7 cellular contexts compared by ENCODE assay signal in the genomic region with DNA sequence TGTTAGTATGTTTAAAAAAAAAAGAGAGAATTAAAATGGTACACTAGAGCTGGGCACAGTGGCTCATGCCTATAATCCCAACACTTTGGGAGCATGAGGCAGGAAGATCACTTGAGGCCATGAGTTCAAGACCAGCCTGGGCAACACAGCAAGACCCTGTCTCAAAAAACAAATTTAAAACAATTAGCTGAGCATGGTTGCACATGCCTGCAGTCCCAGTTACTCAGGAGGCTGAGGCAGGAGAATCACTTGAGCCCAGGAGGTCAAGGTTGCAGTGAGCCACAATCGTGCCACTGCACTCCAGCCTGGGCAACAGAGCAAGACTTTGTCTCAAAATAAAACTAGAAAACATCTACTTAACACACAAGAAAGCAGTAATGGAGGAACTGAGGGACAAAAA. TPM values are rescaled to one million over a fixed set of nuclear protein-coding genes. Genes with fewer than 3 reads are reported as not detected.
A peak's percentile ranks its signal among the peaks of the same experiment; 100 is the strongest.
DNase-seq lines count a peak whose midpoint lies in the region; ATAC-seq and TF ChIP-seq lines count a peak whose summit lies in the region.
"Not testable (repeated sequence)": the region's sequence is repeated elsewhere in the genome, so short reads cannot be mapped to it uniquely, and the experiment has no call there.

No MANE protein-coding gene starts in this region.

- H3K4me3 Mint-ChIP-seq in CD14-positive monocyte; WTC11; activated CD8-positive, alpha-beta T cell treated with anti-CD3 and anti-CD28 coated beads, Interleukin-2, amount 10 ng/mL, durations not matched to agents 7 days and 5 days; activated naive CD4-positive, alpha-beta T cell treated with anti-CD3 and anti-CD28 coated beads, Interleukin-2, amount 50 U/mL, for 24 hours; stimulated activated naive CD8-positive, alpha-beta T cell treated with anti-CD3 and anti-CD28 coated beads, Interleukin-15, Interleukin-2, amounts not matched to agents 100 ng/mL and 50 ng/mL, for 24 hours: not testable (repeated sequence)

- ATAC-seq in WTC11; activated CD8-positive, alpha-beta T cell treated with anti-CD3 and anti-CD28 coated beads, Interleukin-2, amount 10 ng/mL, durations not matched to agents 7 days and 5 days; left lobe of liver: not testable (repeated sequence)

- DNase-seq in CD14-positive monocyte (ENCODE audit: low spot score); WTC11 (ENCODE audit: low spot score); activated CD8-positive, alpha-beta T cell treated with anti-CD3 and anti-CD28 coated beads, Interleukin-2, amount 10 ng/mL, durations not matched to agents 7 days and 5 days: not testable (repeated sequence)
- DNase-seq in left lobe of liver (ENCODE audit: low spot score) = peak; percentile 23

- H3K27ac ChIP-seq in HEK293 (ENCODE audit: extremely low read depth, low read depth, low read length) = not testable (repeated sequence)

- not testable (repeated sequence) for H3K4me1 ChIP-seq in HEK293 (ENCODE audit: control insufficient read depth, insufficient read depth, low read length)

- H3K4me1 Mint-ChIP-seq in CD14-positive monocyte = peaks cover 33% of the 10 kb centered on the region
- not testable (repeated sequence) for H3K4me1 Mint-ChIP-seq in WTC11
- H3K4me1 Mint-ChIP-seq in activated CD8-positive, alpha-beta T cell treated with anti-CD3 and anti-CD28 coated beads, Interleukin-2, amount 10 ng/mL, durations not matched to agents 7 days and 5 days (ENCODE audit: low read depth) = peaks cover 23% of the 10 kb centered on the region
- peaks cover 33% of the 10 kb centered on the region for H3K4me1 Mint-ChIP-seq in activated naive CD4-positive, alpha-beta T cell treated with anti-CD3 and anti-CD28 coated beads, Interleukin-2, amount 50 U/mL, for 24 hours
- H3K4me1 Mint-ChIP-seq in stimulated activated naive CD8-positive, alpha-beta T cell treated with anti-CD3 and anti-CD28 coated beads, Interleukin-15, Interleukin-2, amounts not matched to agents 100 ng/mL and 50 ng/mL, for 24 hours (ENCODE audit: low read depth) = peaks cover 23% of the 10 kb centered on the region

- not testable (repeated sequence) for H3K27me3 Mint-ChIP-seq in CD14-positive monocyte (ENCODE audit: low read depth in 3 of 3); WTC11 (ENCODE audit: low read depth); activated CD8-positive, alpha-beta T cell treated with anti-CD3 and anti-CD28 coated beads, Interleukin-2, amount 10 ng/mL, durations not matched to agents 7 days and 5 days (ENCODE audit: low read depth); activated naive CD4-positive, alpha-beta T cell treated with anti-CD3 and anti-CD28 coated beads, Interleukin-2, amount 50 U/mL, for 24 hours; stimulated activated naive CD8-positive, alpha-beta T cell treated with anti-CD3 and anti-CD28 coated beads, Interleukin-15, Interleukin-2, amounts not matched to agents 100 ng/mL and 50 ng/mL, for 24 hours

- POLR2A ChIA-PET in HEK293 (lab: Yijun Ruan, JAX); WTC11 (lab: Charles Lee); activated CD8-positive, alpha-beta T cell treated with anti-CD3 and anti-CD28 coated beads, Interleukin-2, amount 10 ng/mL, durations not matched to agents 7 days and 5 days (lab: Charles Lee): not testable (repeated sequence)

- H3K36me3 Mint-ChIP-seq in CD14-positive monocyte (peaks cover 47 to 62% of the 10 kb centered on the region in 2 donors), WTC11 (peaks cover 28% of the 10 kb centered on the region)
- H3K36me3 Mint-ChIP-seq in activated CD8-positive, alpha-beta T cell treated with anti-CD3 and anti-CD28 coated beads, Interleukin-2, amount 10 ng/mL, durations not matched to agents 7 days and 5 days (ENCODE audit: low read depth) = peaks cover 48% of the 10 kb centered on the region
- peaks cover 26% of the 10 kb centered on the region for H3K36me3 Mint-ChIP-seq in activated naive CD4-positive, alpha-beta T cell treated with anti-CD3 and anti-CD28 coated beads, Interleukin-2, amount 50 U/mL, for 24 hours
- H3K36me3 Mint-ChIP-seq in stimulated activated naive CD8-positive, alpha-beta T cell treated with anti-CD3 and anti-CD28 coated beads, Interleukin-15, Interleukin-2, amounts not matched to agents 100 ng/mL and 50 ng/mL, for 24 hours (ENCODE audit: low read depth) = peaks cover 56% of the 10 kb centered on the region

- H3K4me3 ChIP-seq in HEK293 (ENCODE audit: low read depth, low read length) = not testable (repeated sequence)

- not testable (repeated sequence) for TF ChIP-seq CTCF in CD14-positive monocyte (IDR thresholded peaks at IDR 0.05); HEK293 (tag by site-specific recombination; IDR thresholded peaks at IDR 0.05); WTC11 (IDR thresholded peaks at IDR 0.05)

- not testable (repeated sequence) for H3K9me3 ChIP-seq in HEK293 (ENCODE audit: control insufficient read depth, insufficient read depth, low read depth, low read length)

- H3K9me3 Mint-ChIP-seq in CD14-positive monocyte; WTC11; activated CD8-positive, alpha-beta T cell treated with anti-CD3 and anti-CD28 coated beads, Interleukin-2, amount 10 ng/mL, durations not matched to agents 7 days and 5 days (ENCODE audit: insufficient read depth); activated naive CD4-positive, alpha-beta T cell treated with anti-CD3 and anti-CD28 coated beads, Interleukin-2, amount 50 U/mL, for 24 hours; stimulated activated naive CD8-positive, alpha-beta T cell treated with anti-CD3 and anti-CD28 coated beads, Interleukin-15, Interleukin-2, amounts not matched to agents 100 ng/mL and 50 ng/mL, for 24 hours: not testable (repeated sequence)

- CTCF ChIA-PET in HEK293 (lab: Yijun Ruan, JAX) = interaction anchor here (1.1 kb wide), 1 partner anchor 25 kb away, joined by 3 read pairs; no protein-coding TSS in a partner anchor
- CTCF ChIA-PET in WTC11 (lab: Charles Lee) = not testable (repeated sequence)
- CTCF ChIA-PET in activated CD8-positive, alpha-beta T cell treated with anti-CD3 and anti-CD28 coated beads, Interleukin-2, amount 10 ng/mL, durations not matched to agents 7 days and 5 days (lab: Charles Lee) = interaction anchor here (0.8 to 1.5 kb wide), 2 partner anchors 22 to 96 kb away, joined by 3 to 5 read pairs; no protein-coding TSS in a partner anchor

- peaks cover 42 to 53% of the 10 kb centered on the region in 2 experiments for H3K36me3 ChIP-seq in HEK293 (ENCODE audit: control insufficient read depth in 2 of 2, insufficient read depth in 1 of 2, low read length in 2 of 2)

- intact Hi-C loops in CD14-positive monocyte (cut with micrococcal nuclease) = loop anchor here (5.0 kb wide), 1 partner anchor 33 kb away; no protein-coding TSS in a partner anchor

- H3K27ac Mint-ChIP-seq in CD14-positive monocyte = peak overlapping the region in 4 of 7 donors; percentile 28 to 76 (median 52)
- not testable (repeated sequence) for H3K27ac Mint-ChIP-seq in WTC11
- H3K27ac Mint-ChIP-seq in activated CD8-positive, alpha-beta T cell treated with anti-CD3 and anti-CD28 coated beads, Interleukin-2, amount 10 ng/mL, durations not matched to agents 7 days and 5 days = peak overlapping the region; percentile 4
- H3K27ac Mint-ChIP-seq in activated naive CD4-positive, alpha-beta T cell treated with anti-CD3 and anti-CD28 coated beads, Interleukin-2, amount 50 U/mL, for 24 hours = peak overlapping the region; percentile 4
- H3K27ac Mint-ChIP-seq in stimulated activated naive CD8-positive, alpha-beta T cell treated with anti-CD3 and anti-CD28 coated beads, Interleukin-15, Interleukin-2, amounts not matched to agents 100 ng/mL and 50 ng/mL, for 24 hours = peak overlapping the region; percentile 45

TF ChIP-seq in HEK293, 187 proteins besides CTCF, POLR2A, EP300 and RAD21:
- peak; percentile 87 for TF ChIP-seq ZNF121 (tag by site-specific recombination; IDR thresholded peaks at IDR 0.05)

TF ChIP-seq in WTC11, 78 proteins besides CTCF, POLR2A, EP300 and RAD21:
- peak; percentile 68 for TF ChIP-seq ZNF121 (CRISPR knock-in tag; IDR thresholded peaks at IDR 0.05)

RNA-seq across cellular contexts. Expression of a gene that starts 13.7 kb away (rescaled TPM):
- polyA plus RNA-seq in CD14-positive monocyte = 10 to 100 TPM; 55.6 to 71.0 TPM
- total RNA-seq in WTC11 (2021) (32.6 to 36.5 TPM (median 33.4 TPM) in 3 replicates), left lobe of liver (28.8 TPM)
- total RNA-seq in activated CD8-positive, alpha-beta T cell treated with anti-CD3 and anti-CD28 coated beads, Interleukin-2, amount 10 ng/mL, durations not matched to agents 7 days and 5 days = 10 to 100 TPM; 32.2 to 32.7 TPM

RNA-seq across cellular contexts. Expression of a gene that starts 42.0 kb away (rescaled TPM):
- 100 to 1,000 TPM in 1 of 2 donors, 10 to 100 TPM in 1; 67.3 to 114 TPM for polyA plus RNA-seq in CD14-positive monocyte
- 98.5 to 116 TPM (median 104 TPM) in 3 replicates for total RNA-seq in WTC11 (2021)
- total RNA-seq in activated CD8-positive, alpha-beta T cell treated with anti-CD3 and anti-CD28 coated beads, Interleukin-2, amount 10 ng/mL, durations not matched to agents 7 days and 5 days = 100 to 1,000 TPM; 135 to 147 TPM
- total RNA-seq in left lobe of liver = 43.4 TPM
